Comparison of ENCODE assay signal across 8 cellular contexts in the genomic region with DNA sequence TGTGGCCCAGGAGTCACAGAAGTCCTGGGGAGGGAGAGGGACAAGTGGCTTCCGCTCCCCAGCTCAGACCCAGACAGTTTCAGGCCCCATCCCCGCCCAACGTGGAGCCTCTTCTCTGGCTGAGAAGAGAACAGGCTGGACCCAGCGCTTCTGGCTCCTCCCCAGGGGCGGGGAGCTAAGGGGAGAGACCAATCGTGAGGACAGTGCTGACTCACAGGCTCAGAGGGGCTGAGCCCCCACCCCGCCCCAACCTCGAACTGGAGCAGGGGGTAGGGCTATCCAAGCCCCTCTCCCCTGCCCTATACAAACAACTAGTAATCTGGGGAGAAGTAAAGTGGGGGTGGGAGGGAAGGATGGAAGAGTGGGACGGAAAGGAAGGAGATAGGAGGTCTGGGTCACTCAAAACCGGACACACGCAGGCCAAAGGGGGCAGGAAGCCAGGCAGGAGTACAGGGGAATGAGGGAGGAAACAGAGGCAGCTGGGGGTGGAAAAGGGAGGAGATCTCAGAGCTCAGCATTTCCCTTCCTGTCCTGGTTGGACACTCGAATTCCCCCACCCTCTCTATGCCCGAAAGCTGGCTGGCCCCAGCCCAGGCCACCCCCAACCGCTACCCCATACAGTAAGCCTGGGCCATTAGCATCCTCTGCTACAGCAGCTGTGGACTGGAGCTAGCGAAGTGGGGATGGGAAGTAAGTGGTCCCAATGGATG. TPM values are rescaled to one million over a fixed set of nuclear protein-coding genes. Genes with fewer than 3 reads are reported as not detected.
DNase-seq lines count a peak whose midpoint lies in the region; ATAC-seq, FAIRE-seq and TF ChIP-seq lines count a peak whose summit lies in the region.

A gene with protein sequence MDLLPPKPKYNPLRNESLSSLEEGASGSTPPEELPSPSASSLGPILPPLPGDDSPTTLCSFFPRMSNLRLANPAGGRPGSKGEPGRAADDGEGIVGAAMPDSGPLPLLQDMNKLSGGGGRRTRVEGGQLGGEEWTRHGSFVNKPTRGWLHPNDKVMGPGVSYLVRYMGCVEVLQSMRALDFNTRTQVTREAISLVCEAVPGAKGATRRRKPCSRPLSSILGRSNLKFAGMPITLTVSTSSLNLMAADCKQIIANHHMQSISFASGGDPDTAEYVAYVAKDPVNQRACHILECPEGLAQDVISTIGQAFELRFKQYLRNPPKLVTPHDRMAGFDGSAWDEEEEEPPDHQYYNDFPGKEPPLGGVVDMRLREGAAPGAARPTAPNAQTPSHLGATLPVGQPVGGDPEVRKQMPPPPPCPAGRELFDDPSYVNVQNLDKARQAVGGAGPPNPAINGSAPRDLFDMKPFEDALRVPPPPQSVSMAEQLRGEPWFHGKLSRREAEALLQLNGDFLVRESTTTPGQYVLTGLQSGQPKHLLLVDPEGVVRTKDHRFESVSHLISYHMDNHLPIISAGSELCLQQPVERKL (minus strand): TSS at position 117 of the 710 bp plus-strand sequence. CDS start 221 bp downstream, outside the sequence.

- peaks cover 40% of the 10 kb centered on the region for H3K4me1 ChIP-seq in CD4-positive, CD25-positive, alpha-beta regulatory T cell (ENCODE audit: control insufficient read depth, insufficient read depth, low read length, poor library complexity, severe bottlenecking)
- H3K4me1 ChIP-seq in GM12878 (ENCODE audit: control insufficient read depth, insufficient read depth, low read length) = peaks cover 22% of the 10 kb centered on the region

- H3K4me2 ChIP-seq in GM12878 (ENCODE audit: control insufficient read depth, insufficient read depth) = peak within 1 kb of the TSS; percentile 74

- CTCF ChIA-PET in GM12878 (lab: Yijun Ruan, JAX) = interaction anchor here (0.6 to 20.6 kb wide), 14 partner anchors 9 to 202 kb away, joined by 3 to 226 read pairs (median 4); partner anchors contain the start of genes ADAM15, KRTCAP2, LENEP and PBXIP1

- H2AFZ ChIP-seq in GM12878 (ENCODE audit: control insufficient read depth, low read depth, low read length) = peak within 1 kb of the TSS; percentile 38

- intact Hi-C loops in GM12878 (cut with micrococcal nuclease; ENCODE audit: unreplicated experiment) (loop anchor here (5.0 kb wide), 1 partner anchor 92 kb away; the partner anchor contains the start of gene EFNA4), posterior vena cava (cut with DNase I) (no loop called here)

- TF ChIP-seq EP300 in GM12878 (IDR thresholded peaks at IDR 0.05; ENCODE audit: borderline replicate concordance in 1 of 2, control insufficient read depth in 1 of 2, low read depth in 2 of 2, low read length in 2 of 2) = no peak

- peak within 1 kb of the TSS; percentile 60 to 86 (median 66) for H3K27ac Mint-ChIP-seq in CD4-positive, CD25-positive, alpha-beta regulatory T cell

- peak within 1 kb of the TSS; percentile 35 for H3K4me3 ChIP-seq in CD4-positive, CD25-positive, alpha-beta regulatory T cell (ENCODE audit: low read depth, low read length)
- peak within 1 kb of the TSS; percentile 63 for H3K4me3 ChIP-seq in GM12878

- DNase-seq in CD4-positive, CD25-positive, alpha-beta regulatory T cell = peak in 1 of 3 donors; percentile 35
- DNase-seq in HCEC 1CT (peak; percentile 93), RPMI8226 (peak; percentile 94), GM12878 (ENCODE audit: low read depth, low spot score) (no peak), hepatic stellate cell (ENCODE audit: low spot score) (peak; percentile 95), posterior vena cava (ENCODE audit: low spot score) (peak; percentile 98), NCI-H2107 (lab: John Stamatoyannopoulos, UW) (no peak), NCI-H146 treated with DMSO at 0.1 percent for 48 hours (lab: John Stamatoyannopoulos, UW; ENCODE audit: unreplicated experiment) (no peak)

- RAD21 ChIA-PET in GM12878 (lab: Charles Lee; ENCODE audit: unreplicated experiment) = interaction anchor here (0.9 to 2.8 kb wide), 14 partner anchors 10 to 114 kb away, joined by 3 to 20 read pairs (median 4); partner anchors contain the start of genes FLAD1, PBXIP1, PMVK and PYGO2

- peaks cover 0 to 38% (median 28%) of the 10 kb centered on the region in 4 donors for H3K4me1 Mint-ChIP-seq in CD4-positive, CD25-positive, alpha-beta regulatory T cell

- no peak for FAIRE-seq in GM12878 (lab: Jason Lieb, UNC)

- H3K9ac ChIP-seq in GM12878 (ENCODE audit: control insufficient read depth, insufficient read depth, low read length) = peak within 1 kb of the TSS; percentile 52

- H3K27ac ChIP-seq in CD4-positive, CD25-positive, alpha-beta regulatory T cell (ENCODE audit: insufficient read depth, low read length, poor library complexity, severe bottlenecking) = peak within 1 kb of the TSS; percentile 42
- H3K27ac ChIP-seq in GM12878 (ENCODE audit: control insufficient read depth, insufficient read depth) = peak within 1 kb of the TSS; percentile 65

- H4K20me1 ChIP-seq in GM12878 (ENCODE audit: control insufficient read depth, insufficient read depth) = no peaks in the 10 kb centered on the region

- SMC1A ChIA-PET in GM12878 (lab: Charles Lee; ENCODE audit: uncharacterized antibody, unreplicated experiment) = interaction anchor here (0.9 to 3.2 kb wide), 9 partner anchors 8 to 411 kb away, joined by 3 to 21 read pairs (median 5); partner anchors contain the start of genes FLAD1, PBXIP1 and PYGO2

- POLR2A ChIA-PET in GM12878 (lab: Charles Lee) = interaction anchor here (0.6 to 9.8 kb wide), 17 partner anchors 9 to 342 kb away, joined by 3 to 140 read pairs (median 5); partner anchors contain the start of genes CLK2, FLAD1, PBXIP1 and PMVK

- in situ Hi-C loops in GM12878 (cut with MboI) = no loop called here

- peaks cover 32% of the 10 kb centered on the region for H3K36me3 ChIP-seq in CD4-positive, CD25-positive, alpha-beta regulatory T cell (ENCODE audit: control insufficient read depth, insufficient read depth, low read length)
- peaks cover 4 to 12% of the 10 kb centered on the region in 2 experiments; a peak in 3 of 4 replicates for H3K36me3 ChIP-seq in GM12878 (ENCODE audit: control insufficient read depth in 2 of 2, insufficient read depth in 2 of 2, low read length in 1 of 2)

- 35% methylated on average over 14 of the region's 15 CpGs for WGBS in GM12878 (ENCODE audit: insufficient coverage, insufficient replicate concordance, low lambda C conversion rate, missing lambda C conversion rate)

- peaks cover 5% of the 10 kb centered on the region for H3K36me3 Mint-ChIP-seq in CD4-positive, CD25-positive, alpha-beta regulatory T cell

- no peaks in the 10 kb centered on the region for H3K9me3 Mint-ChIP-seq in CD4-positive, CD25-positive, alpha-beta regulatory T cell

- ATAC-seq in CD4-positive, CD25-positive, alpha-beta regulatory T cell (ENCODE audit: low read depth in 2 of 2) = no peak
- ATAC-seq in GM12878 = peak; percentile 67

- H3K27me3 Mint-ChIP-seq in CD4-positive, CD25-positive, alpha-beta regulatory T cell = no peaks in the 10 kb centered on the region

- TF ChIP-seq CTCF in GM12878 (IDR thresholded peaks at IDR 0.05 in 2 of 3, conservative IDR thresholded peaks at IDR 0.05 in 1 of 3; ENCODE audit: control insufficient read depth in 2 of 3, extremely low read depth in 1 of 3, insufficient read depth in 1 of 3, low read depth in 3 of 3, low read length in 3 of 3) = no peak

- peaks cover 51% of the 10 kb centered on the region for H3K79me2 ChIP-seq in GM12878 (ENCODE audit: control insufficient read depth, insufficient read depth, low read length)

- H3K4me3 Mint-ChIP-seq in CD4-positive, CD25-positive, alpha-beta regulatory T cell = peak within 1 kb of the TSS; percentile 34 to 68 (median 54)

- TF ChIP-seq POLR2A in GM12878 (IDR thresholded peaks at IDR 0.05; ENCODE audit: low read depth, low read length) = peak; percentile 45; the same call in 1 of the 2 replicates

- BruUV-seq in GM12878 (replicated peaks; lab: Mats Ljungman, UMichigan) = no TSS peak

- no peak for TF ChIP-seq RAD21 in GM12878 (IDR thresholded peaks at IDR 0.05; ENCODE audit: insufficient read depth, low read depth, low read length)

- no peaks in the 10 kb centered on the region for H3K27me3 ChIP-seq in CD4-positive, CD25-positive, alpha-beta regulatory T cell (ENCODE audit: control insufficient read depth, insufficient read depth, low read length)
- H3K27me3 ChIP-seq in GM12878 (replicated peaks in 1 of 2; ENCODE audit: control insufficient read depth in 2 of 2, insufficient read depth in 2 of 2, low read length in 1 of 2) = no peaks in the 10 kb centered on the region

- H3K9me3 ChIP-seq in CD4-positive, CD25-positive, alpha-beta regulatory T cell (ENCODE audit: control insufficient read depth in 2 of 2, low read length in 2 of 2) = no peaks in the 10 kb centered on the region
- no peaks in the 10 kb centered on the region for H3K9me3 ChIP-seq in GM12878 (replicated peaks; ENCODE audit: control insufficient read depth, insufficient read depth, low read length)

TF ChIP-seq in GM12878, 131 proteins besides CTCF, POLR2A, EP300 and RAD21 (continues in another document):
- no peak for TF ChIP-seq WRNIP1 (IDR thresholded peaks at IDR 0.05; ENCODE audit: borderline replicate concordance, low read depth, low read length)
- 0 out of 2 replicates have a peak, but pooled peaks have one; percentile 3 for TF ChIP-seq SMC3 (IDR thresholded peaks at IDR 0.05; ENCODE audit: borderline replicate concordance, low read length)
- TF ChIP-seq HDGF (IDR thresholded peaks at IDR 0.05) = peak; percentile 62
- TF ChIP-seq NBN (IDR thresholded peaks at IDR 0.05) = peak; percentile 40; the same call in 1 of the 2 replicates
- 0 out of 2 replicates have a peak, but pooled peaks have one; percentile 21 for TF ChIP-seq BACH1 (IDR thresholded peaks at IDR 0.05; ENCODE audit: borderline replicate concordance)

RNA-seq across cellular contexts. Expression of the gene that starts here (rescaled TPM):
- total RNA-seq in CD4-positive, CD25-positive, alpha-beta regulatory T cell = 71.3 TPM
- 10 to 100 TPM; 27.0 to 40.3 (median 30.3) TPM for polyA plus RNA-seq in CD4-positive, CD25-positive, alpha-beta regulatory T cell
- total RNA-seq in GM12878 (2013; cell fraction: nucleolus; rRNA removed) = 28.2 and 32.6 TPM in 2 replicates
- total RNA-seq in GM12878 (2014; rRNA removed) = 22.2 and 24.7 TPM in 2 replicates
- total RNA-seq in GM12878 (2014; rRNA removed; fragmentation: Illumina TruSeq; extraction: Trizol) = 15.1 and 16.7 TPM in 2 replicates
- 36.5 and 38.3 TPM in 2 replicates for total RNA-seq in GM12878 (2021)
- polyA plus RNA-seq in GM12878 (2011; ENCODE audit: low read depth) = 20.5 TPM
- 25.8 and 49.3 TPM in 2 replicates for polyA plus RNA-seq in GM12878 (2011; rRNA removed)
- polyA plus RNA-seq in GM12878 (2011; cell fraction: cytosol; rRNA removed) = 43.4 and 48.7 TPM in 2 replicates
- 89.2 and 106 TPM in 2 replicates for polyA plus RNA-seq in GM12878 (2011; cell fraction: nucleus; rRNA removed)
- polyA plus RNA-seq in GM12878 (2012) = 21.0 and 29.9 TPM in 2 replicates
- polyA plus RNA-seq in GM12878 (2014; fragmentation: Illumina TruSeq; extraction: Trizol) = 47.3 and 67.3 TPM in 2 replicates
- polyA plus RNA-seq in GM12878 (2014; fragmentation: Nextera tagmentation; extraction: Ambion mirVana) = 1 to 10 TPM; 2.6 to 3.7 TPM
- polyA plus RNA-seq in GM12878 (2014; rRNA removed) = 35.0 and 35.4 TPM in 2 replicates
- polyA plus RNA-seq in GM12878 (2016; fragmentation: Nextera tagmentation; extraction: Ambion mirVana) = 10 to 100 TPM; 24.9 to 25.5 TPM
- polyA minus RNA-seq in GM12878 (2011; rRNA and poly(A)+ RNA removed) = 35.0 and 41.1 TPM in 2 replicates
- 13.8 and 21.9 TPM in 2 replicates for polyA minus RNA-seq in GM12878 (2011; cell fraction: cytosol; rRNA and poly(A)+ RNA removed)
- polyA minus RNA-seq in GM12878 (2011; cell fraction: nucleus; rRNA and poly(A)+ RNA removed) = 14.7 and 25.1 TPM in 2 replicates
- total RNA-seq in posterior vena cava = 100 to 1,000 TPM; 135 to 149 TPM

Comparison
In these comparisons a context has a peak if more than half of its experiments do, and no peak if none do; other contexts are left out.
1. DNase-seq: peak in HCEC 1CT (single experiment), RPMI8226 (single experiment), hepatic stellate cell (single experiment) and posterior vena cava (single experiment); none in GM12878 (single experiment), NCI-H2107 (single experiment) and NCI-H146 treated with DMSO at 0.1 percent for 48 hours (single experiment).